30 cellular contexts compared by ENCODE assay signal in genomic region chr13:51892657-51893056, GRCh38. TPM values are rescaled to one million over a fixed set of nuclear protein-coding genes. Genes with fewer than 3 reads are reported as not detected.
DNase-seq lines count a peak whose midpoint lies in the region; ATAC-seq and TF ChIP-seq lines count a peak whose summit lies in the region.
"Had no signal": no experiment of that assay in that cellular context is flagged by ENCODE, and none has a peak within 500 bp of the region (broad histone marks: within the 10 kb centered on the region; RNA-seq: fewer than 3 reads in every experiment).

No MANE protein-coding gene starts in this region.

- no peaks in the 10 kb centered on the region for H4K20me1 ChIP-seq in Loucy (ENCODE audit: insufficient read depth, low read length, poor library complexity, severe bottlenecking)
- H4K20me1 ChIP-seq: BLaER1 treated with 17β-estradiol and CSF1 and Interleukin-3, amounts not matched to agents 10 nM and 100 nM had no signal

- peak overlapping the region; percentile 62 for H3K9ac ChIP-seq in Loucy (ENCODE audit: low read depth, low read length, poor library complexity, severe bottlenecking)
- H3K9ac ChIP-seq: BLaER1 treated with 17β-estradiol and CSF1 and Interleukin-3, amounts not matched to agents 10 nM and 100 nM had no signal

- H3K79me2 ChIP-seq in Loucy (ENCODE audit: insufficient read depth, low read length) = no peaks in the 10 kb centered on the region

- H3K4me1 Mint-ChIP-seq in osteocyte (ENCODE audit: unreplicated experiment) (peaks cover 1% of the 10 kb centered on the region), type B pancreatic cell (ENCODE audit: unreplicated experiment) (peaks cover 8% of the 10 kb centered on the region)
- H3K4me1 Mint-ChIP-seq: CD8-positive, alpha-beta memory T cell had no signal

- H3K4me2 ChIP-seq in Loucy (ENCODE audit: low read depth, low read length, poor library complexity, severe bottlenecking) = peak overlapping the region; percentile 54
- H3K4me2 ChIP-seq: BLaER1 treated with 17β-estradiol and CSF1 and Interleukin-3, amounts not matched to agents 10 nM and 100 nM had no signal

- H3K27ac Mint-ChIP-seq in osteocyte (ENCODE audit: unreplicated experiment) (no peak overlapping the region), type B pancreatic cell (no peak overlapping the region)
- H3K27ac Mint-ChIP-seq: CD14-positive monocyte; CD4-positive, alpha-beta memory T cell had no signal

- peak; percentile 76 for ATAC-seq in mucosa of descending colon
- ATAC-seq in left cardiac atrium = no peak
- ATAC-seq: GM12878 had no signal

- H2AFZ ChIP-seq in Loucy (ENCODE audit: low read length) = peak overlapping the region; percentile 86

- H3K9me3 Mint-ChIP-seq in osteocyte (ENCODE audit: unreplicated experiment) (no peaks in the 10 kb centered on the region), type B pancreatic cell (no peaks in the 10 kb centered on the region)
- H3K9me3 Mint-ChIP-seq: CD4-positive, alpha-beta memory T cell; CD8-positive, alpha-beta memory T cell had no signal

- no peaks in the 10 kb centered on the region for H3K9me2 ChIP-seq in Loucy (replicated peaks; ENCODE audit: low read depth, low read length)

- H3K4me1 ChIP-seq in Loucy (ENCODE audit: insufficient read depth, low read length, poor library complexity, severe bottlenecking) (peaks cover 39% of the 10 kb centered on the region), mucosa of descending colon (ENCODE audit: low read depth) (no peaks in the 10 kb centered on the region), BE2C (peaks cover 4% of the 10 kb centered on the region)

- intact Hi-C loops in mucosa of descending colon (cut with DNase I, micrococcal nuclease) (loop anchor here in 1 of 2 donors (10.0 kb wide), 1 partner anchor 232 kb away; the partner anchor contains the start of gene NEK5), left cardiac atrium (cut with DNase I) (loop anchor here (10.0 kb wide), 2 partner anchors 112 to 232 kb away; partner anchors contain the start of gene NEK5 (in 1 of the 2))

- DNase-seq in mucosa of descending colon (peak in 1 of 3 donors; percentile 7), osteocyte (ENCODE audit: extremely low spot score, unreplicated experiment) (peak; percentile 34), type B pancreatic cell (ENCODE audit: extremely low spot score, unreplicated experiment) (peak; percentile 15), AG08395 (ENCODE audit: low spot score) (no peak), Ammon's horn (ENCODE audit: low spot score) (no peak), left cardiac atrium (no peak), BE2C (no peak)
- DNase-seq: 8988T; ACHN; AML-193; CD4-positive, alpha-beta memory T cell; CD4-positive, CD25-positive, alpha-beta regulatory T cell; CD8-positive, alpha-beta memory T cell; COR-L47; DMS 273 treated with DMSO at 0.1 percent for 48 hours; DMS153; DMS53; DMS79; DND-41; EL; GDM1 had no signal

- H3K36me3 ChIP-seq in Loucy (ENCODE audit: insufficient read depth, low read length) = no peaks in the 10 kb centered on the region
- no peaks in the 10 kb centered on the region for H3K36me3 ChIP-seq in mucosa of descending colon (ENCODE audit: low read depth)
- no peaks in the 10 kb centered on the region for H3K36me3 ChIP-seq in BE2C
- H3K36me3 ChIP-seq: BLaER1 treated with 17β-estradiol and CSF1 and Interleukin-3, amounts not matched to agents 10 nM and 100 nM had no signal

- TF ChIP-seq CTCF in Loucy (conservative IDR thresholded peaks at IDR 0.05; ENCODE audit: low read length) = no peak
- TF ChIP-seq CTCF in mucosa of descending colon (IDR thresholded peaks at IDR 0.05) = no peak
- TF ChIP-seq CTCF in osteocyte (IDR thresholded peaks at IDR 0.05) = no peak
- no peak for TF ChIP-seq CTCF in type B pancreatic cell (conservative IDR thresholded peaks at IDR 0.05)
- TF ChIP-seq CTCF in BE2C (IDR thresholded peaks at IDR 0.05; ENCODE audit: low read depth, low read length) = no peak

- H3K36me3 Mint-ChIP-seq in osteocyte (ENCODE audit: unreplicated experiment) (no peaks in the 10 kb centered on the region), type B pancreatic cell (no peaks in the 10 kb centered on the region)
- H3K36me3 Mint-ChIP-seq: CD14-positive monocyte; CD4-positive, alpha-beta memory T cell; CD4-positive, CD25-positive, alpha-beta regulatory T cell; CD8-positive, alpha-beta memory T cell had no signal

- H3K4me3 Mint-ChIP-seq in osteocyte (ENCODE audit: unreplicated experiment) (no peak overlapping the region), type B pancreatic cell (no peak overlapping the region)
- H3K4me3 Mint-ChIP-seq: CD14-positive monocyte; CD4-positive, alpha-beta memory T cell; CD4-positive, CD25-positive, alpha-beta regulatory T cell; CD8-positive, alpha-beta memory T cell had no signal

- H3K27me3 Mint-ChIP-seq in osteocyte (ENCODE audit: unreplicated experiment) (peaks cover 27% of the 10 kb centered on the region), type B pancreatic cell (no peaks in the 10 kb centered on the region)

- no peaks in the 10 kb centered on the region for H3F3A ChIP-seq in Loucy (ENCODE audit: low read depth)

- peak overlapping the region; percentile 12 for H3K4me3 ChIP-seq in Loucy (ENCODE audit: low read length, poor library complexity, severe bottlenecking)
- H3K4me3 ChIP-seq in mucosa of descending colon = no peak overlapping the region
- no peak overlapping the region for H3K4me3 ChIP-seq in BE2C (ENCODE audit: low read depth, low read length)
- H3K4me3 ChIP-seq: BLaER1 treated with 17β-estradiol and CSF1 and Interleukin-3, amounts not matched to agents 10 nM and 100 nM; GM12878 had no signal

- H3K27me3 ChIP-seq in Loucy (ENCODE audit: insufficient read depth, low read length, poor library complexity, severe bottlenecking) = no peaks in the 10 kb centered on the region
- no peaks in the 10 kb centered on the region for H3K27me3 ChIP-seq in BE2C
- H3K27me3 ChIP-seq: BLaER1 treated with 17β-estradiol and CSF1 and Interleukin-3, amounts not matched to agents 10 nM and 100 nM had no signal

- no peaks in the 10 kb centered on the region; the same call in 1 of the 2 replicates for H3K9me3 ChIP-seq in Loucy (ENCODE audit: insufficient read depth, low read depth, low read length)
- no peaks in the 10 kb centered on the region for H3K9me3 ChIP-seq in mucosa of descending colon
- H3K9me3 ChIP-seq in BE2C = no peaks in the 10 kb centered on the region

RNA-seq across cellular contexts. Expression of gene CCDC70, which starts 30.9 kb away (rescaled TPM):
- total RNA-seq in mucosa of descending colon = not detected
- not detected in 2 replicates for total RNA-seq in osteocyte
- not detected in 2 replicates for total RNA-seq in type B pancreatic cell (ENCODE audit: low replicate concordance)
- total RNA-seq in left cardiac atrium = not detected
- not detected for polyA plus RNA-seq in BE2C (2012; ENCODE audit: insufficient read depth, insufficient read length, low read depth)
- total RNA-seq: A673; CD4-positive, alpha-beta memory T cell; CD4-positive, CD25-positive, alpha-beta regulatory T cell; CD8-positive, alpha-beta memory T cell; Daoy; G401; GM12878 had no signal
- polyA plus RNA-seq: AG04450; BJ; CD14-positive monocyte; CD4-positive, alpha-beta memory T cell; CD4-positive, CD25-positive, alpha-beta regulatory T cell; CD8-positive, alpha-beta memory T cell; GM12878 had no signal

RNA-seq across cellular contexts. Expression of gene TMEM272, which starts 47.7 kb away (rescaled TPM):
- under 1 TPM; 0.07 to 0.35 (median 0.29) TPM for total RNA-seq in mucosa of descending colon
- total RNA-seq in osteocyte = not detected in 2 replicates
- total RNA-seq in type B pancreatic cell (ENCODE audit: low replicate concordance) = 0.07 and 0.63 TPM in 2 replicates
- total RNA-seq in left cardiac atrium = 1 to 10 TPM in 1 of 2 donors, under 1 TPM in 1; 0.68 to 1.4 TPM
- polyA plus RNA-seq in BE2C (2012; ENCODE audit: insufficient read depth, insufficient read length, low read depth) = not detected
- total RNA-seq: A673, Daoy, GM12878 had no signal
- polyA plus RNA-seq: AG04450, BJ, CD14-positive monocyte had no signal

Comparison
In these comparisons a context has a peak if more than half of its experiments do, and no peak if none do; other contexts are left out.
1. DNase-seq: peak in osteocyte (single experiment) and type B pancreatic cell (single experiment); none in AG08395 (single experiment), Ammon's horn (single experiment), left cardiac atrium (single experiment) and BE2C (single experiment).